1 cellular context compared by ENCODE assay signal in genomic region chr16:78297066-78297666, GRCh38.
TF ChIP-seq lines count a peak whose summit lies in the region.

No MANE protein-coding gene starts in this region.

TF ChIP-seq in HepG2, 621 proteins besides CTCF, POLR2A, EP300 and RAD21 (continued from another document and continues in another):
- TF ChIP-seq NCOA5 (CRISPR knock-in tag; IDR thresholded peaks at IDR 0.05), result no peak
- TF ChIP-seq XBP1 (CRISPR knock-in tag; IDR thresholded peaks at IDR 0.05), result peak; percentile 58; the same call in 1 of the 2 replicates
- TF ChIP-seq SOX13 (IDR thresholded peaks at IDR 0.05), result peak; percentile 92
- TF ChIP-seq SOX13 (CRISPR knock-in tag; conservative IDR thresholded peaks at IDR 0.05 in 1 of 2, IDR thresholded peaks at IDR 0.05 in 1 of 2), result peak in 1 of 2 experiments; percentile 97; a peak in 2 of 4 replicates
- TF ChIP-seq MED8 (CRISPR knock-in tag; IDR thresholded peaks at IDR 0.05; ENCODE audit: insufficient replicate concordance), result peak; percentile 96
- TF ChIP-seq ZNF34 (CRISPR knock-in tag; IDR thresholded peaks at IDR 0.05; ENCODE audit: borderline replicate concordance), result no peak
- no peak for TF ChIP-seq BCLAF1 (IDR thresholded peaks at IDR 0.05)
- TF ChIP-seq FOXA1 (IDR thresholded peaks at IDR 0.05), result peak; percentile 98
- TF ChIP-seq FOXA1 (CRISPR knock-in tag; IDR thresholded peaks at IDR 0.05), result peak; percentile 100
- peak; percentile 99 for TF ChIP-seq MIXL1 (CRISPR knock-in tag; IDR thresholded peaks at IDR 0.05)
- TF ChIP-seq ZNF878 (CRISPR knock-in tag; IDR thresholded peaks at IDR 0.05), result peak; percentile 96
- TF ChIP-seq ZBTB4 (CRISPR knock-in tag; IDR thresholded peaks at IDR 0.05; ENCODE audit: borderline replicate concordance), result peak; percentile 97
- TF ChIP-seq PRDM15 (CRISPR knock-in tag; IDR thresholded peaks at IDR 0.05), result no peak; the same call in 1 of the 2 replicates
- no peak for TF ChIP-seq ZNF234 (CRISPR knock-in tag; conservative IDR thresholded peaks at IDR 0.05)
- TF ChIP-seq ZNF276 (CRISPR knock-in tag; IDR thresholded peaks at IDR 0.05; ENCODE audit: low read depth), result no peak
- 0 out of 2 replicates have a peak, but pooled peaks have one; percentile 46 for TF ChIP-seq MXD3 (CRISPR knock-in tag; IDR thresholded peaks at IDR 0.05)
- TF ChIP-seq ZIK1 (CRISPR knock-in tag; IDR thresholded peaks at IDR 0.05; ENCODE audit: borderline replicate concordance, low read depth), result 0 out of 2 replicates have a peak, but pooled peaks have one; percentile 49
- TF ChIP-seq ZBTB20 (CRISPR knock-in tag; IDR thresholded peaks at IDR 0.05; ENCODE audit: borderline replicate concordance, low read depth), result peak; percentile 95; the same call in 1 of the 2 replicates
- no peak for TF ChIP-seq ZBTB42 (CRISPR knock-in tag; IDR thresholded peaks at IDR 0.05)
- TF ChIP-seq SUZ12 (IDR thresholded peaks at IDR 0.05; ENCODE audit: low read depth, low read length), result no peak
- TF ChIP-seq NCOR1 (IDR thresholded peaks at IDR 0.05; ENCODE audit: borderline replicate concordance, low read length), result peak; percentile 96; the same call in 1 of the 2 replicates
- TF ChIP-seq ZNF577 (CRISPR knock-in tag; IDR thresholded peaks at IDR 0.05; ENCODE audit: borderline replicate concordance, low read depth), result no peak
- TF ChIP-seq ZNF513 (CRISPR knock-in tag; conservative IDR thresholded peaks at IDR 0.05), result no peak
- TF ChIP-seq KDM6A (CRISPR knock-in tag; IDR thresholded peaks at IDR 0.05; ENCODE audit: low read depth), result peak; percentile 99
- peak; percentile 78 for TF ChIP-seq ZNF430 (CRISPR knock-in tag; IDR thresholded peaks at IDR 0.05)
- TF ChIP-seq ZXDC (CRISPR knock-in tag; IDR thresholded peaks at IDR 0.05), result peak; percentile 74; the same call in 1 of the 2 replicates
- peak; percentile 87 for TF ChIP-seq ZNF317 (CRISPR knock-in tag; IDR thresholded peaks at IDR 0.05)
- peak; percentile 100 for TF ChIP-seq AHDC1 (CRISPR knock-in tag; IDR thresholded peaks at IDR 0.05; ENCODE audit: borderline replicate concordance)
- TF ChIP-seq ZNF33B (CRISPR knock-in tag; IDR thresholded peaks at IDR 0.05), result no peak; the same call in 1 of the 2 replicates
- TF ChIP-seq PREB (CRISPR knock-in tag; IDR thresholded peaks at IDR 0.05), result no peak
- TF ChIP-seq ZSCAN31 (CRISPR knock-in tag; IDR thresholded peaks at IDR 0.05; ENCODE audit: low read depth), result peak; percentile 96
- peak; percentile 72 for TF ChIP-seq RBM22 (optimal IDR thresholded peaks at IDR 0.05; ENCODE audit: low read length)
- TF ChIP-seq ZNF557 (CRISPR knock-in tag; IDR thresholded peaks at IDR 0.05), result peak; percentile 92
